ENCODE assay signal across 8 cellular contexts in the genomic region with DNA sequence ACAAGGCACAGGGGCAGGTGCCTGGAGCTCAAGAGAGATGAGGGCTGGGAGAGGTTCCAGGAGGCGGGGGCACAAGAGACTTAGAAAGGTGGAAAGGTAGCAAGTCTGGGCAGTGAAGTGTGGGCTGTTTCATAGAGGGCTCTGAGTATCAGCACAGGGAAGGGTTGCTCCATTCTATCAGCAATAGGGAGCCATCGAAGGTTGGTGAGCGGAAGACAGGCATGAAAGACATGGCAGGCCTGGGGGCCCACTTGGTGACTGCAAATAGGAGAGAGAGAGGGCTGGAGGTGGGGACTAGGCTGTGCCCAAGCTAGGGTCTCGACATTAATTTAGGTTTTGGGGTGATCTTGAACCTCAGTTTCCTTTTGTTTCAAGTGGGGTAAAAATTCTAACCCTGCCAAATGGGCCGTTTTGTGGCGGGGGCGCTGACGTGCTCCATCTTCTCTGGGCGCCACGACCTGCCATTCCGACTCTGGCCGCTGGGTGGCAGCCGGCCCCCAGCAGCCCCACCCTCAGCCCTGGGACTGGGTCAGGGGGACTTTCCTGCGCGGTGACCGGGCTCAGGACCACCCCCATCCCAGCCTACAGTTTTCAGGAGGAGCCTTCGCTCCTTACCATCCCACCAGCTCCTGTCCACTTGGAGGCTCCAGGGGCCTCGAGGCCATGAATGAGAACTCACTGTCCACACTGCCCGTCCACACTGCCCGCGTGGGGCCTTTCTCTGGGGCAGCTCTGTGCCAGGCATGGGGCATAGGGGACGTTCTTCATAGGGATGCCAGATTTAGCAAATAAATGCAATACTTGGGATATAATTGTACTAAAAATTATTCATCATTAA. TPM values are rescaled to one million over a fixed set of nuclear protein-coding genes. Genes with fewer than 3 reads are reported as not detected.
DNase-seq lines count a peak whose midpoint lies in the region; ATAC-seq and TF ChIP-seq lines count a peak whose summit lies in the region.

No MANE protein-coding gene starts in this region.

- no peak overlapping the region for H3K18ac ChIP-seq in IMR-90 (ENCODE audit: low read depth, low read length)

- H3K23ac ChIP-seq in IMR-90 (ENCODE audit: low read depth, low read length): no peak overlapping the region

- DNase-seq in DMS114 treated with DMSO at 0.1 percent for 48 hours (lab: John Stamatoyannopoulos, UW; ENCODE audit: unreplicated experiment) (peak; percentile 9), IMR-90 (no peak), choroid plexus epithelial cell (ENCODE audit: low read depth) (peak; percentile 32), lower lobe of right lung (peak; percentile 63)
- peak; percentile 75 for DNase-seq in activated CD4-positive, alpha-beta T cell treated with anti-CD3 and anti-CD28 coated beads for 36 hours
- DNase-seq in stimulated activated CD8-positive, alpha-beta memory T cell treated with anti-CD3 and anti-CD28 coated beads, Interleukin-2, amount 100 ng/mL, for 48 hours (ENCODE audit: low read depth in 2 of 2): peak; percentile 29 to 43
- no peak for DNase-seq in central memory CD4-positive, alpha-beta T cell

- H3K27ac ChIP-seq in IMR-90 (ENCODE audit: insufficient read depth, low read length): no peak overlapping the region
- no peak overlapping the region for H3K27ac ChIP-seq in lower lobe of right lung

- ATAC-seq in IMR-90 (ENCODE audit: low read depth) (peak; percentile 98), lower lobe of right lung (peak; percentile 65 to 69), HG02610 (IDR thresholded peaks at IDR 0.05; ENCODE audit: unreplicated experiment) (no peak)
- ATAC-seq in activated CD4-positive, alpha-beta T cell treated with anti-CD3 and anti-CD28 coated beads for 36 hours: peak; percentile 80

- H3K27me3 ChIP-seq in IMR-90 (ENCODE audit: control insufficient read depth, insufficient read depth, low read length) (peaks cover 52% of the 10 kb centered on the region), lower lobe of right lung (ENCODE audit: low read depth) (no peaks in the 10 kb centered on the region)

- H2BK5ac ChIP-seq in IMR-90 (ENCODE audit: low read depth, low read length, poor library complexity, severe bottlenecking): no peak overlapping the region

- no peak overlapping the region for H4K91ac ChIP-seq in IMR-90 (ENCODE audit: insufficient read depth, low read depth, low read length)

- no peak overlapping the region for H4K8ac ChIP-seq in IMR-90 (ENCODE audit: low read depth in 2 of 2, low read length in 2 of 2)

- TF ChIP-seq POLR2A in IMR-90 (IDR thresholded peaks at IDR 0.05; ENCODE audit: low read depth, low read length): no peak

- peak overlapping the region; percentile 28 for H2AFZ ChIP-seq in IMR-90 (replicated peaks; ENCODE audit: low read length, poor library complexity)

- H3K27ac Mint-ChIP-seq in activated CD4-positive, alpha-beta T cell treated with anti-CD3 and anti-CD28 coated beads for 36 hours: no peak overlapping the region

- no peak overlapping the region for H3K4me2 ChIP-seq in IMR-90 (ENCODE audit: low read depth, low read length)

- H3K4ac ChIP-seq in IMR-90 (ENCODE audit: low read depth, low read length): no peak overlapping the region

- no peak overlapping the region for H3K4me3 ChIP-seq in IMR-90 (ENCODE audit: insufficient read depth, low read depth, low read length)
- no peak overlapping the region for H3K4me3 ChIP-seq in choroid plexus epithelial cell (ENCODE audit: low read depth, low read length)
- no peak overlapping the region for H3K4me3 ChIP-seq in lower lobe of right lung

- peak; percentile 79 for TF ChIP-seq RAD21 in IMR-90 (IDR thresholded peaks at IDR 0.05; ENCODE audit: low read length)

- H3K56ac ChIP-seq in IMR-90 (ENCODE audit: extremely low read depth, insufficient read depth, low read length): no peak overlapping the region

- H2AK9ac ChIP-seq in IMR-90 (replicated peaks; ENCODE audit: low read depth, low read length, poor library complexity): peak overlapping the region; percentile 5

- H3K9me3 ChIP-seq in IMR-90 (ENCODE audit: control insufficient read depth, insufficient read depth, low read length) (no peaks in the 10 kb centered on the region), lower lobe of right lung (no peaks in the 10 kb centered on the region)

- no peaks in the 10 kb centered on the region for H3K36me3 Mint-ChIP-seq in activated CD4-positive, alpha-beta T cell treated with anti-CD3 and anti-CD28 coated beads for 36 hours (ENCODE audit: low read depth)

- H3K79me1 ChIP-seq in IMR-90 (ENCODE audit: low read depth in 1 of 2, low read length in 2 of 2): no peaks in the 10 kb centered on the region

- H2AK5ac ChIP-seq in IMR-90 (ENCODE audit: low read depth, low read length): no peak overlapping the region

- no TSS peak for BruUV-seq in IMR-90 (replicated peaks; lab: Mats Ljungman, UMichigan)

- H4K5ac ChIP-seq in IMR-90 (ENCODE audit: low read depth, low read length): no peak overlapping the region

- 90% methylated on average over 3 of the region's 22 CpGs; no CpG with 5 or more reads in 1 of the 2 experiments for WGBS in IMR-90 (ENCODE audit: extremely low coverage in 2 of 2, insufficient read length in 1 of 2), 2 experiments

- H3K9me1 ChIP-seq in IMR-90 (ENCODE audit: insufficient read depth, low read length): no peaks in the 10 kb centered on the region

- in situ Hi-C loops in IMR-90 (cut with MboI; ENCODE audit: low sequenced_read_pairs): loop anchor here (5.0 kb wide), 1 partner anchor 362 kb away; no protein-coding TSS in a partner anchor

- no peaks in the 10 kb centered on the region for H3K9me3 Mint-ChIP-seq in activated CD4-positive, alpha-beta T cell treated with anti-CD3 and anti-CD28 coated beads for 36 hours (ENCODE audit: low read depth)

- no peak overlapping the region for H3K9ac ChIP-seq in IMR-90 (ENCODE audit: low read depth, low read length)

- intact Hi-C loops in IMR-90 (cut with micrococcal nuclease) (loop anchor here (1.0 to 5.0 kb wide), 3 partner anchors 284 to 360 kb away; no protein-coding TSS in a partner anchor), lower lobe of right lung (cut with DNase I) (no loop called here)
- intact Hi-C loops in activated CD4-positive, alpha-beta T cell treated with anti-CD3 and anti-CD28 coated beads for 36 hours (cut with DNase I, micrococcal nuclease): loop anchor here (1.0 to 10.0 kb wide), 5 partner anchors 139 to 360 kb away; no protein-coding TSS in a partner anchor

- H3K4me1 ChIP-seq in IMR-90 (ENCODE audit: control insufficient read depth, insufficient read depth, low read length) (no peaks in the 10 kb centered on the region), lower lobe of right lung (no peaks in the 10 kb centered on the region)

- CTCF ChIA-PET in IMR-90 (lab: Yijun Ruan, JAX): interaction anchor here (0.9 to 1.3 kb wide), 5 partner anchors 11 to 360 kb away, joined by 3 to 7 read pairs (median 4); no protein-coding TSS in a partner anchor
- CTCF ChIA-PET in activated CD4-positive, alpha-beta T cell treated with anti-CD3 and anti-CD28 coated beads for 36 hours (lab: Charles Lee): interaction anchor here (0.7 to 2.0 kb wide), 22 partner anchors 8 to 639 kb away, joined by 3 to 13 read pairs (median 4); no protein-coding TSS in a partner anchor

- POLR2A ChIA-PET in IMR-90 (lab: Charles Lee; ENCODE audit: unreplicated experiment): no interaction called here
- POLR2A ChIA-PET in activated CD4-positive, alpha-beta T cell treated with anti-CD3 and anti-CD28 coated beads for 36 hours (lab: Charles Lee): interaction anchor here (0.6 kb wide), 1 partner anchor 1064 kb away, joined by 4 read pairs; no protein-coding TSS in a partner anchor

- no peak overlapping the region for H3K14ac ChIP-seq in IMR-90 (replicated peaks; ENCODE audit: low read depth, low read length)

- no peak overlapping the region for H2BK15ac ChIP-seq in IMR-90 (ENCODE audit: low read depth, low read length)

- H3K4me1 Mint-ChIP-seq in activated CD4-positive, alpha-beta T cell treated with anti-CD3 and anti-CD28 coated beads for 36 hours: no peaks in the 10 kb centered on the region

- no peak overlapping the region for H2BK20ac ChIP-seq in IMR-90 (ENCODE audit: low read depth, low read length)

- TF ChIP-seq CTCF in IMR-90 (conservative IDR thresholded peaks at IDR 0.05; ENCODE audit: low read depth, low read length) (peak; percentile 77), choroid plexus epithelial cell (conservative IDR thresholded peaks at IDR 0.05; ENCODE audit: low read depth, low read length) (peak; percentile 90), lower lobe of right lung (IDR thresholded peaks at IDR 0.05) (peak; percentile 97)

- peaks cover 7% of the 10 kb centered on the region for H3K27me3 Mint-ChIP-seq in activated CD4-positive, alpha-beta T cell treated with anti-CD3 and anti-CD28 coated beads for 36 hours

- no peaks in the 10 kb centered on the region for H4K20me1 ChIP-seq in IMR-90 (ENCODE audit: insufficient read depth, low read length)

- dilution Hi-C loops in IMR-90 (cut with HindIII; ENCODE audit: low sequenced_read_pairs, unreplicated experiment): no loop called here

- no peak overlapping the region for H2BK120ac ChIP-seq in IMR-90 (ENCODE audit: low read depth, low read length)

- H3K36me3 ChIP-seq in IMR-90 (ENCODE audit: control insufficient read depth, insufficient read depth, low read length): no peaks in the 10 kb centered on the region
- no peaks in the 10 kb centered on the region for H3K36me3 ChIP-seq in lower lobe of right lung

- H3K4me3 Mint-ChIP-seq in activated CD4-positive, alpha-beta T cell treated with anti-CD3 and anti-CD28 coated beads for 36 hours: no peak overlapping the region

TF ChIP-seq in IMR-90, 13 proteins besides CTCF, POLR2A, EP300 and RAD21:
- TF ChIP-seq RFX5 (IDR thresholded peaks at IDR 0.05; ENCODE audit: low read depth, low read length) (no peak), SMC3 (IDR thresholded peaks at IDR 0.05; ENCODE audit: low read depth, low read length) (peak; percentile 67)

RNA-seq across cellular contexts. Expression of a gene that starts 37.2 kb away (rescaled TPM):
- total RNA-seq in IMR-90 (2012; rRNA removed): 15.8 and 17.8 TPM in 2 replicates
- 31.6 and 33.1 TPM in 2 replicates for polyA plus RNA-seq in IMR-90 (2012; rRNA removed)
- polyA plus RNA-seq in IMR-90 (2012; cell fraction: cytosol; rRNA removed): 21.7 and 49.0 TPM in 2 replicates
- polyA plus RNA-seq in IMR-90 (2012; cell fraction: nucleus; rRNA removed; ENCODE audit: low replicate concordance): 10.9 and 17.4 TPM in 2 replicates
- total RNA-seq in activated CD4-positive, alpha-beta T cell treated with anti-CD3 and anti-CD28 coated beads for 36 hours: 10 to 100 TPM; 40.1 to 47.6 TPM
- total RNA-seq in lower lobe of right lung: 118 TPM

Comparison
In these comparisons a context has a peak if more than half of its experiments do, and no peak if none do; other contexts are left out.
1. DNase-seq: peak in DMS114 treated with DMSO at 0.1 percent for 48 hours (single experiment), activated CD4-positive, alpha-beta T cell treated with anti-CD3 and anti-CD28 coated beads for 36 hours (single experiment), choroid plexus epithelial cell (single experiment), lower lobe of right lung (single experiment) and stimulated activated CD8-positive, alpha-beta memory T cell treated with anti-CD3 and anti-CD28 coated beads, Interleukin-2, amount 100 ng/mL, for 48 hours (2 of 2); none in IMR-90 (single experiment) and central memory CD4-positive, alpha-beta T cell (single experiment).
2. Peak in every context shown above with its lines, with median percentiles within 50 percentile points of each other: CTCF ChIP-seq.